ENCODE assay signal across 27 cellular contexts in genomic region chr18:75607701-75608100, GRCh38.
"Had no signal": no experiment of that assay in that cellular context is flagged by ENCODE, and none has a peak within 500 bp of the region (broad histone marks: within the 10 kb centered on the region; RNA-seq: fewer than 3 reads in every experiment).

No MANE protein-coding gene starts in this region.

- H3K27ac ChIP-seq: esophagus squamous epithelium, lower lobe of right lung, neutrophil, pancreas, sigmoid colon, tibial nerve, uterus had no signal

- H3K27ac Mint-ChIP-seq: activated B cell treated with CpG ODN at 0.5 μM for 24 hours; activated CD8-positive, alpha-beta T cell treated with anti-CD3 and anti-CD28 coated beads for 36 hours; activated naive CD8-positive, alpha-beta T cell treated with anti-CD3 and anti-CD28 coated beads for 36 hours; activated T-helper 17 cell treated with anti-CD3 and anti-CD28 coated beads, Interleukin-2, amount 50 U/mL, for 72 hours; natural killer cell treated with Interleukin-12 subunit alpha and Interleukin-12 subunit beta and Interleukin-15 and Interleukin-18, amount 100 ng/mL, for 72 hours had no signal

- H3K36me3 ChIP-seq: esophagus squamous epithelium, lower lobe of right lung, neutrophil, pancreas, sigmoid colon, tibial nerve, uterus had no signal

- H3K4me3 ChIP-seq: esophagus squamous epithelium, lower lobe of right lung, pancreas, sigmoid colon, tibial nerve, uterus had no signal

- H3K9me3 ChIP-seq: esophagus squamous epithelium, lower lobe of right lung, neutrophil, pancreas, sigmoid colon, tibial nerve, uterus had no signal

- H3K4me1 Mint-ChIP-seq: activated B cell treated with CpG ODN at 0.5 μM for 24 hours; activated naive CD8-positive, alpha-beta T cell treated with anti-CD3 and anti-CD28 coated beads for 36 hours; activated T-helper 17 cell treated with anti-CD3 and anti-CD28 coated beads, Interleukin-2, amount 50 U/mL, for 72 hours had no signal

- H3K4me1 ChIP-seq: esophagus squamous epithelium, lower lobe of right lung, pancreas, sigmoid colon, tibial nerve, uterus had no signal

- DNase-seq: activated B cell treated with CpG ODN at 0.5 μM for 24 hours; activated CD4-positive, alpha-beta T cell treated with anti-CD3 and anti-CD28 coated beads for 4 hours; activated CD8-positive, alpha-beta T cell treated with anti-CD3 and anti-CD28 coated beads for 36 hours; activated naive CD4-positive, alpha-beta T cell; activated naive CD8-positive, alpha-beta T cell treated with anti-CD3 and anti-CD28 coated beads for 36 hours; activated T-cell treated with anti-CD3 and anti-CD28 coated beads, Interleukin-2, amount 50 U/mL, for 1 hour; dermis blood vessel endothelial cell; effector memory CD4-positive, alpha-beta T cell; esophagus squamous epithelium; hypothalamus; islet precursor cell; left colon; lower lobe of right lung; pancreas; sigmoid colon; stimulated activated CD4-positive, alpha-beta T cell treated with anti-CD3 and anti-CD28 coated beads, Interleukin-1b, Interleukin-23, amount 100 ng/mL, for 48 hours; stimulated activated CD8-positive, alpha-beta memory T cell treated with anti-CD3 and anti-CD28 coated beads, Interleukin-4, amount 100 ng/mL, for 48 hours; stimulated activated naive CD4-positive, alpha-beta T cell treated with Interleukin-2 at 50 U/mL for 16 hours; substantia nigra; SW 1271; T-helper 2 cell; uterus had no signal

- H3K36me3 Mint-ChIP-seq: activated naive CD8-positive, alpha-beta T cell treated with anti-CD3 and anti-CD28 coated beads for 36 hours; natural killer cell treated with Interleukin-12 subunit alpha and Interleukin-12 subunit beta and Interleukin-15 and Interleukin-18, amount 100 ng/mL, for 72 hours had no signal

- H3K9me3 Mint-ChIP-seq: activated B cell treated with CpG ODN at 0.5 μM for 24 hours; activated naive CD8-positive, alpha-beta T cell treated with anti-CD3 and anti-CD28 coated beads for 36 hours; activated T-helper 17 cell treated with anti-CD3 and anti-CD28 coated beads, Interleukin-2, amount 50 U/mL, for 72 hours had no signal

- FAIRE-seq: frontal cortex, pancreas had no signal

- H3K27me3 ChIP-seq: esophagus squamous epithelium, neutrophil, pancreas, sigmoid colon, tibial nerve, uterus had no signal

- H3K27me3 Mint-ChIP-seq: activated B cell treated with CpG ODN at 0.5 μM for 24 hours had no signal

- H3K4me3 Mint-ChIP-seq: activated B cell treated with CpG ODN at 0.5 μM for 24 hours; activated CD8-positive, alpha-beta T cell treated with anti-CD3 and anti-CD28 coated beads for 36 hours; activated naive CD8-positive, alpha-beta T cell treated with anti-CD3 and anti-CD28 coated beads for 36 hours; activated T-helper 17 cell treated with anti-CD3 and anti-CD28 coated beads, Interleukin-2, amount 50 U/mL, for 72 hours; natural killer cell treated with Interleukin-12 subunit alpha and Interleukin-12 subunit beta and Interleukin-15 and Interleukin-18, amount 100 ng/mL, for 72 hours had no signal

- ATAC-seq: activated CD8-positive, alpha-beta T cell treated with anti-CD3 and anti-CD28 coated beads for 36 hours; activated T-helper 17 cell treated with anti-CD3 and anti-CD28 coated beads, Interleukin-2, amount 50 U/mL, for 72 hours; left colon; lower lobe of right lung; natural killer cell treated with Interleukin-12 subunit alpha and Interleukin-12 subunit beta and Interleukin-15 and Interleukin-18, amount 100 ng/mL, for 72 hours; pancreas had no signal
